ENCODE assay signal across 2 cellular contexts in the genomic region with DNA sequence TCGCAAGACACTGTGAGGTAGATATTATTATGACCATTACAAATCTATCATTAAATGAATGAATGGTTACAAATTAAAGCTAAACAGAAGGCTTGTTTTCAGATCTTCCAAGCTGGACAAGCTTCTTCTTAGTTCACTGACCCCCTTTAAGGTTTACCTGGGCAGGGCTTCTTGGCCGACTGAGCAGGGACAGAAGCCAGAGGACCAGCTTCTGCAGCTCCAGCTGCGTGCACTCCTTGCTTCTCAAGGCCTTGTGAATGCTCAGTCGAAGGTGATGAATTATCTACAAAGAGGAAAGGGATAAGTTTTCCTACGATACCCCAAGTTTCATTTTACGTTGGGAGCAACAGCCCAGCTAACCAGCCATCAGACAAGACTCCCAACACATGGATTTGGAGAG.
TF ChIP-seq lines count a peak whose summit lies in the region.

No MANE protein-coding gene starts in this region.

TF ChIP-seq in K562, 482 proteins besides CTCF, POLR2A, EP300 and RAD21:
- TF ChIP-seq ZNF384 (IDR thresholded peaks at IDR 0.05; ENCODE audit: low read depth, low read length) (no peak), CHD4 (IDR thresholded peaks at IDR 0.05; ENCODE audit: insufficient read depth, insufficient replicate concordance, low read depth, low read length, poor library complexity, severe bottlenecking) (no peak), FOXJ2 (tag; IDR thresholded peaks at IDR 0.05) (no peak), ATF1 (CRISPR knock-in tag; IDR thresholded peaks at IDR 0.05) (no peak), ATF1 (tag; IDR thresholded peaks at IDR 0.05) (no peak), ASH1L (IDR thresholded peaks at IDR 0.05; ENCODE audit: borderline replicate concordance, low read depth, partially characterized antibody) (no peak), KAT2B (IDR thresholded peaks at IDR 0.05; ENCODE audit: low read depth, low read length) (no peak), SIN3B (IDR thresholded peaks at IDR 0.05; ENCODE audit: low read depth) (no peak), XRCC4 (IDR thresholded peaks at IDR 0.05; ENCODE audit: extremely low read depth, insufficient read depth, insufficient read length) (no peak), CBFB (CRISPR knock-in tag; IDR thresholded peaks at IDR 0.05) (no peak), ZNF282 (CRISPR knock-in tag; IDR thresholded peaks at IDR 0.05) (no peak), SMARCA5 (IDR thresholded peaks at IDR 0.05) (no peak), SMAD1 (IDR thresholded peaks at IDR 0.05; ENCODE audit: low read depth, low read length, partially characterized antibody) (no peak), U2AF1 (optimal IDR thresholded peaks at IDR 0.05; ENCODE audit: low read depth, low read length) (no peak), SP2 (IDR thresholded peaks at IDR 0.05; ENCODE audit: extremely low read depth, low read depth, low read length, poor library complexity, severe bottlenecking) (no peak)
- TF ChIP-seq, protein P1, sequence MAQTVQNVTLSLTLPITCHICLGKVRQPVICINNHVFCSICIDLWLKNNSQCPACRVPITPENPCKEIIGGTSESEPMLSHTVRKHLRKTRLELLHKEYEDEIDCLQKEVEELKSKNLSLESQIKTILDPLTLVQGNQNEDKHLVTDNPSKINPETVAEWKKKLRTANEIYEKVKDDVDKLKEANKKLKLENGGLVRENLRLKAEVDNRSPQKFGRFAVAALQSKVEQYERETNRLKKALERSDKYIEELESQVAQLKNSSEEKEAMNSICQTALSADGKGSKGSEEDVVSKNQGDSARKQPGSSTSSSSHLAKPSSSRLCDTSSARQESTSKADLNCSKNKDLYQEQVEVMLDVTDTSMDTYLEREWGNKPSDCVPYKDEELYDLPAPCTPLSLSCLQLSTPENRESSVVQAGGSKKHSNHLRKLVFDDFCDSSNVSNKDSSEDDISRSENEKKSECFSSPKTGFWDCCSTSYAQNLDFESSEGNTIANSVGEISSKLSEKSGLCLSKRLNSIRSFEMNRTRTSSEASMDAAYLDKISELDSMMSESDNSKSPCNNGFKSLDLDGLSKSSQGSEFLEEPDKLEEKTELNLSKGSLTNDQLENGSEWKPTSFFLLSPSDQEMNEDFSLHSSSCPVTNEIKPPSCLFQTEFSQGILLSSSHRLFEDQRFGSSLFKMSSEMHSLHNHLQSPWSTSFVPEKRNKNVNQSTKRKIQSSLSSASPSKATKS (CRISPR knock-in tag; IDR thresholded peaks at IDR 0.05), result no peak
- TF ChIP-seq, protein P2, sequence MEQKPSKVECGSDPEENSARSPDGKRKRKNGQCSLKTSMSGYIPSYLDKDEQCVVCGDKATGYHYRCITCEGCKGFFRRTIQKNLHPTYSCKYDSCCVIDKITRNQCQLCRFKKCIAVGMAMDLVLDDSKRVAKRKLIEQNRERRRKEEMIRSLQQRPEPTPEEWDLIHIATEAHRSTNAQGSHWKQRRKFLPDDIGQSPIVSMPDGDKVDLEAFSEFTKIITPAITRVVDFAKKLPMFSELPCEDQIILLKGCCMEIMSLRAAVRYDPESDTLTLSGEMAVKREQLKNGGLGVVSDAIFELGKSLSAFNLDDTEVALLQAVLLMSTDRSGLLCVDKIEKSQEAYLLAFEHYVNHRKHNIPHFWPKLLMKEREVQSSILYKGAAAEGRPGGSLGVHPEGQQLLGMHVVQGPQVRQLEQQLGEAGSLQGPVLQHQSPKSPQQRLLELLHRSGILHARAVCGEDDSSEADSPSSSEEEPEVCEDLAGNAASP (IDR thresholded peaks at IDR 0.05), result no peak
- TF ChIP-seq, protein P3, sequence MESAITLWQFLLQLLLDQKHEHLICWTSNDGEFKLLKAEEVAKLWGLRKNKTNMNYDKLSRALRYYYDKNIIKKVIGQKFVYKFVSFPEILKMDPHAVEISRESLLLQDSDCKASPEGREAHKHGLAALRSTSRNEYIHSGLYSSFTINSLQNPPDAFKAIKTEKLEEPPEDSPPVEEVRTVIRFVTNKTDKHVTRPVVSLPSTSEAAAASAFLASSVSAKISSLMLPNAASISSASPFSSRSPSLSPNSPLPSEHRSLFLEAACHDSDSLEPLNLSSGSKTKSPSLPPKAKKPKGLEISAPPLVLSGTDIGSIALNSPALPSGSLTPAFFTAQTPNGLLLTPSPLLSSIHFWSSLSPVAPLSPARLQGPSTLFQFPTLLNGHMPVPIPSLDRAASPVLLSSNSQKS (CRISPR knock-in tag; IDR thresholded peaks at IDR 0.05), result no peak
- TF ChIP-seq, protein P4, sequence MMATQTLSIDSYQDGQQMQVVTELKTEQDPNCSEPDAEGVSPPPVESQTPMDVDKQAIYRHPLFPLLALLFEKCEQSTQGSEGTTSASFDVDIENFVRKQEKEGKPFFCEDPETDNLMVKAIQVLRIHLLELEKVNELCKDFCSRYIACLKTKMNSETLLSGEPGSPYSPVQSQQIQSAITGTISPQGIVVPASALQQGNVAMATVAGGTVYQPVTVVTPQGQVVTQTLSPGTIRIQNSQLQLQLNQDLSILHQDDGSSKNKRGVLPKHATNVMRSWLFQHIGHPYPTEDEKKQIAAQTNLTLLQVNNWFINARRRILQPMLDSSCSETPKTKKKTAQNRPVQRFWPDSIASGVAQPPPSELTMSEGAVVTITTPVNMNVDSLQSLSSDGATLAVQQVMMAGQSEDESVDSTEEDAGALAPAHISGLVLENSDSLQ (IDR thresholded peaks at IDR 0.05), result no peak
- TF ChIP-seq, protein P5, sequence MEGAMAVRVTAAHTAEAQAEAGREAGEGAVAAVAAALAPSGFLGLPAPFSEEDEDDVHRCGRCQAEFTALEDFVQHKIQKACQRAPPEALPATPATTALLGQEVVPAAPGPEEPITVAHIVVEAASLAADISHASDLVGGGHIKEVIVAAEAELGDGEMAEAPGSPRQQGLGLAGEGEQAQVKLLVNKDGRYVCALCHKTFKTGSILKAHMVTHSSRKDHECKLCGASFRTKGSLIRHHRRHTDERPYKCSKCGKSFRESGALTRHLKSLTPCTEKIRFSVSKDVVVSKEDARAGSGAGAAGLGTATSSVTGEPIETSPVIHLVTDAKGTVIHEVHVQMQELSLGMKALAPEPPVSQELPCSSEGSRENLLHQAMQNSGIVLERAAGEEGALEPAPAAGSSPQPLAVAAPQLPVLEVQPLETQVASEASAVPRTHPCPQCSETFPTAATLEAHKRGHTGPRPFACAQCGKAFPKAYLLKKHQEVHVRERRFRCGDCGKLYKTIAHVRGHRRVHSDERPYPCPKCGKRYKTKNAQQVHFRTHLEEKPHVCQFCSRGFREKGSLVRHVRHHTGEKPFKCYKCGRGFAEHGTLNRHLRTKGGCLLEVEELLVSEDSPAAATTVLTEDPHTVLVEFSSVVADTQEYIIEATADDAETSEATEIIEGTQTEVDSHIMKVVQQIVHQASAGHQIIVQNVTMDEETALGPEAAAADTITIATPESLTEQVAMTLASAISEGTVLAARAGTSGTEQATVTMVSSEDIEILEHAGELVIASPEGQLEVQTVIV (CRISPR knock-in tag; IDR thresholded peaks at IDR 0.05; ENCODE audit: borderline replicate concordance), result no peak

TF ChIP-seq in HepG2, 621 proteins besides CTCF, POLR2A, EP300 and RAD21:
- TF ChIP-seq THAP9 (CRISPR knock-in tag; IDR thresholded peaks at IDR 0.05; ENCODE audit: borderline replicate concordance) (no peak), SOX5 (CRISPR knock-in tag; IDR thresholded peaks at IDR 0.05; ENCODE audit: borderline replicate concordance) (no peak), CBFB (CRISPR knock-in tag; IDR thresholded peaks at IDR 0.05) (no peak), ZNF446 (CRISPR knock-in tag; IDR thresholded peaks at IDR 0.05) (no peak), RBM22 (optimal IDR thresholded peaks at IDR 0.05; ENCODE audit: low read length) (no peak), HDAC1 (CRISPR knock-in tag; IDR thresholded peaks at IDR 0.05) (no peak), GLMP (CRISPR knock-in tag; IDR thresholded peaks at IDR 0.05; ENCODE audit: borderline replicate concordance) (no peak), ARHGAP35 (CRISPR knock-in tag; IDR thresholded peaks at IDR 0.05; ENCODE audit: borderline replicate concordance) (no peak), ZNF572 (CRISPR knock-in tag; IDR thresholded peaks at IDR 0.05) (no peak), THAP11 (CRISPR knock-in tag; IDR thresholded peaks at IDR 0.05) (no peak), RFXAP (CRISPR knock-in tag; IDR thresholded peaks at IDR 0.05; ENCODE audit: borderline replicate concordance) (no peak)
- TF ChIP-seq, protein P6, sequence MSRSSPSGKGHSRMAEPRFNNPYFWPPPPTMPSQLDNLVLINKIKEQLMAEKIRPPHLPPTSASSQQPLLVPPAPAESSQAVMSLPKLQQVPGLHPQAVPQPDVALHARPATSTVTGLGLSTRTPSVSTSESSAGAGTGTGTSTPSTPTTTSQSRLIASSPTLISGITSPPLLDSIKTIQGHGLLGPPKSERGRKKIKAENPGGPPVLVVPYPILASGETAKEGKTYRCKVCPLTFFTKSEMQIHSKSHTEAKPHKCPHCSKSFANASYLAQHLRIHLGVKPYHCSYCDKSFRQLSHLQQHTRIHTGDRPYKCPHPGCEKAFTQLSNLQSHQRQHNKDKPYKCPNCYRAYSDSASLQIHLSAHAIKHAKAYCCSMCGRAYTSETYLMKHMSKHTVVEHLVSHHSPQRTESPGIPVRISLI (CRISPR knock-in tag; IDR thresholded peaks at IDR 0.05; ENCODE audit: borderline replicate concordance), result no peak
- TF ChIP-seq, protein P7, sequence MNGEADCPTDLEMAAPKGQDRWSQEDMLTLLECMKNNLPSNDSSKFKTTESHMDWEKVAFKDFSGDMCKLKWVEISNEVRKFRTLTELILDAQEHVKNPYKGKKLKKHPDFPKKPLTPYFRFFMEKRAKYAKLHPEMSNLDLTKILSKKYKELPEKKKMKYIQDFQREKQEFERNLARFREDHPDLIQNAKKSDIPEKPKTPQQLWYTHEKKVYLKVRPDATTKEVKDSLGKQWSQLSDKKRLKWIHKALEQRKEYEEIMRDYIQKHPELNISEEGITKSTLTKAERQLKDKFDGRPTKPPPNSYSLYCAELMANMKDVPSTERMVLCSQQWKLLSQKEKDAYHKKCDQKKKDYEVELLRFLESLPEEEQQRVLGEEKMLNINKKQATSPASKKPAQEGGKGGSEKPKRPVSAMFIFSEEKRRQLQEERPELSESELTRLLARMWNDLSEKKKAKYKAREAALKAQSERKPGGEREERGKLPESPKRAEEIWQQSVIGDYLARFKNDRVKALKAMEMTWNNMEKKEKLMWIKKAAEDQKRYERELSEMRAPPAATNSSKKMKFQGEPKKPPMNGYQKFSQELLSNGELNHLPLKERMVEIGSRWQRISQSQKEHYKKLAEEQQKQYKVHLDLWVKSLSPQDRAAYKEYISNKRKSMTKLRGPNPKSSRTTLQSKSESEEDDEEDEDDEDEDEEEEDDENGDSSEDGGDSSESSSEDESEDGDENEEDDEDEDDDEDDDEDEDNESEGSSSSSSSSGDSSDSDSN (CRISPR knock-in tag; IDR thresholded peaks at IDR 0.05), result no peak
